Comparison of ENCODE assay signal across 9 cellular contexts in genomic region chr16:1378804-1379053, GRCh38. TPM values are rescaled to one million over a fixed set of nuclear protein-coding genes. Genes with fewer than 3 reads are reported as not detected.
DNase-seq lines count a peak whose midpoint lies in the region; TF ChIP-seq lines count a peak whose summit lies in the region.
"Had no signal": no experiment of that assay in that cellular context is flagged by ENCODE, and none has a peak within 500 bp of the region (broad histone marks: within the 10 kb centered on the region; RNA-seq: fewer than 3 reads in every experiment).

No MANE protein-coding gene starts in this region.

- CTCF ChIA-PET in Caco-2 (lab: Charles Lee): interaction anchor here (1.9 kb wide), 1 partner anchor 15 kb away, joined by 14 read pairs; no protein-coding TSS in a partner anchor

- H3K9me3 Mint-ChIP-seq in Caco-2 (ENCODE audit: unreplicated experiment) (no peaks in the 10 kb centered on the region), endothelial cell (ENCODE audit: unreplicated experiment) (no peaks in the 10 kb centered on the region)

- H3K27ac Mint-ChIP-seq in Caco-2 (ENCODE audit: unreplicated experiment): peak overlapping the region; percentile 89
- no peak overlapping the region for H3K27ac Mint-ChIP-seq in endothelial cell (ENCODE audit: unreplicated experiment)

- no peaks in the 10 kb centered on the region for H3K9me2 ChIP-seq in OCI-LY1 (ENCODE audit: low read depth, low read length)

- H3K27me3 ChIP-seq in Caco-2 (replicated peaks; ENCODE audit: control insufficient read depth, insufficient read depth, low read length) (no peaks in the 10 kb centered on the region), OCI-LY1 (ENCODE audit: insufficient read depth, low read length) (no peaks in the 10 kb centered on the region), ovary (no peaks in the 10 kb centered on the region)

- no TSS peak for BruUV-seq in Caco-2 (replicated peaks; lab: Mats Ljungman, UMichigan)

- H3K9me3 ChIP-seq in Caco-2: no peaks in the 10 kb centered on the region
- no peaks in the 10 kb centered on the region for H3K9me3 ChIP-seq in OCI-LY1 (ENCODE audit: low read length)
- no peaks in the 10 kb centered on the region for H3K9me3 ChIP-seq in ovary

- H3K79me2 ChIP-seq in OCI-LY1 (ENCODE audit: insufficient read depth, low read length): peaks cover 9% of the 10 kb centered on the region

- H3K36me3 ChIP-seq in Caco-2 (ENCODE audit: control insufficient read depth, insufficient read depth, low read length): no peaks in the 10 kb centered on the region; the same call in 1 of the 2 replicates
- H3K36me3 ChIP-seq in OCI-LY1 (ENCODE audit: insufficient read depth, low read length): peaks cover 16% of the 10 kb centered on the region
- H3K36me3 ChIP-seq in ovary: no peaks in the 10 kb centered on the region

- peak overlapping the region; percentile 92 for H3K4me2 ChIP-seq in OCI-LY1 (ENCODE audit: low read length)

- no peaks in the 10 kb centered on the region for H4K20me1 ChIP-seq in OCI-LY1 (ENCODE audit: insufficient read depth, low read length)

- intact Hi-C loops in Caco-2 (cut with micrococcal nuclease; ENCODE audit: unreplicated experiment): no loop called here
- intact Hi-C loops in ovary (cut with DNase I): no loop called here

- H3K4me3 ChIP-seq in Caco-2 (ENCODE audit: low read depth, low read length): peak overlapping the region; percentile 69
- peak overlapping the region; percentile 86 for H3K4me3 ChIP-seq in OCI-LY1 (ENCODE audit: low read depth, low read length, poor library complexity, severe bottlenecking)
- H3K4me3 ChIP-seq in ovary: peak overlapping the region; percentile 37

- H3K4me1 Mint-ChIP-seq in Caco-2 (ENCODE audit: low read depth, unreplicated experiment): no peaks in the 10 kb centered on the region
- H3K4me1 Mint-ChIP-seq in endothelial cell (ENCODE audit: unreplicated experiment): peaks cover 9% of the 10 kb centered on the region

- no peaks in the 10 kb centered on the region for H3K27me3 Mint-ChIP-seq in Caco-2 (ENCODE audit: insufficient read depth, unreplicated experiment)
- H3K27me3 Mint-ChIP-seq in endothelial cell (ENCODE audit: unreplicated experiment): peaks cover 12% of the 10 kb centered on the region

- no peak for TF ChIP-seq CTCF in Caco-2 (IDR thresholded peaks at IDR 0.05; ENCODE audit: insufficient read depth in 1 of 2, low read depth in 1 of 2, low read length in 1 of 2, severe bottlenecking in 1 of 2, unreplicated experiment in 1 of 2)
- no peak for TF ChIP-seq CTCF in OCI-LY1 (IDR thresholded peaks at IDR 0.05; ENCODE audit: low read length)
- TF ChIP-seq CTCF in endothelial cell (IDR thresholded peaks at IDR 0.05; ENCODE audit: unreplicated experiment): no peak
- TF ChIP-seq CTCF in ovary (IDR thresholded peaks at IDR 0.05): no peak

- peak overlapping the region; percentile 96 for H3K9ac ChIP-seq in OCI-LY1 (ENCODE audit: low read length)

- H2AFZ ChIP-seq in OCI-LY1 (ENCODE audit: low read length): no peak overlapping the region

- DNase-seq in Caco-2 (no peak), endothelial cell (ENCODE audit: low spot score) (no peak), ovary (no peak), kidney glomerular epithelial cell (lab: John Stamatoyannopoulos, UW) (no peak), UCSD-AML1 (lab: John Stamatoyannopoulos, UW; ENCODE audit: unreplicated experiment) (no peak), SK-N-DZ (ENCODE audit: low spot score) (no peak), NAMALWA (ENCODE audit: low spot score) (no peak)
- DNase-seq: NCI-H345 had no signal

- H3K36me3 Mint-ChIP-seq in Caco-2 (ENCODE audit: insufficient read depth, unreplicated experiment) (peaks cover 37% of the 10 kb centered on the region), endothelial cell (ENCODE audit: low read depth, unreplicated experiment) (peaks cover 14% of the 10 kb centered on the region)

- TF ChIP-seq EP300 in ovary (IDR thresholded peaks at IDR 0.05): no peak

- H3K27ac ChIP-seq in OCI-LY1 (ENCODE audit: low read depth, low read length, poor library complexity, severe bottlenecking): peak overlapping the region; percentile 42
- H3K27ac ChIP-seq in ovary: peak overlapping the region in 1 of 2 donors; percentile 68

- no peaks in the 10 kb centered on the region for H3F3A ChIP-seq in OCI-LY1 (ENCODE audit: insufficient read depth, low read length)

- POLR2A ChIA-PET in Caco-2 (lab: Charles Lee): interaction anchor here (1.2 kb wide), 1 partner anchor 42 kb away, joined by 4 read pairs; the partner anchor contains the start of gene UQCC4

- no peak for TF ChIP-seq POLR2A in ovary (IDR thresholded peaks at IDR 0.05)

- 14 to 22% (median 18%) methylated on average over 4 to 5 of the region's 5 CpGs for WGBS in ovary, 3 donors

- H3K4me1 ChIP-seq in Caco-2 (peaks cover 12% of the 10 kb centered on the region; the same call in 1 of the 2 replicates), OCI-LY1 (ENCODE audit: insufficient read depth, low read length, severe bottlenecking) (peaks cover 23% of the 10 kb centered on the region), ovary (ENCODE audit: insufficient read depth) (peaks cover 5% of the 10 kb centered on the region)

- H3K4me3 Mint-ChIP-seq in Caco-2 (ENCODE audit: unreplicated experiment) (peak overlapping the region; percentile 88), endothelial cell (ENCODE audit: unreplicated experiment) (peak overlapping the region; percentile 87)

RNA-seq across cellular contexts. Expression of gene GNPTG, which starts 27.0 kb away (rescaled TPM):
- total RNA-seq in Caco-2 (2022) (37.3 and 37.6 TPM in 2 replicates), endothelial cell (ENCODE audit: unreplicated experiment) (47.9 TPM), ovary (10 to 100 TPM; 47.8 to 68.1 (median 55.4) TPM)
- 10 to 100 TPM; 26.0 to 67.8 TPM for polyA plus RNA-seq in ovary
- 25.5 and 25.8 TPM in 2 replicates for polyA plus RNA-seq in SK-N-DZ (2014; cell fraction: cytosol; rRNA removed)
- 105 and 130 TPM in 2 replicates for polyA plus RNA-seq in SK-N-DZ (2014; cell fraction: nucleus; rRNA removed)

RNA-seq across cellular contexts. Expression of gene TSR3, which starts 27.1 kb away (rescaled TPM):
- total RNA-seq in Caco-2 (2022) (48.3 and 48.6 TPM in 2 replicates), endothelial cell (ENCODE audit: unreplicated experiment) (68.2 TPM), ovary (10 to 100 TPM; 28.6 to 74.6 (median 41.5) TPM)
- polyA plus RNA-seq in ovary: 10 to 100 TPM in 1 of 2 donors, 1 to 10 TPM in 1; 6.3 to 40.7 TPM
- polyA plus RNA-seq in SK-N-DZ (2014; cell fraction: cytosol; rRNA removed): 104 and 120 TPM in 2 replicates
- 72.6 and 86.5 TPM in 2 replicates for polyA plus RNA-seq in SK-N-DZ (2014; cell fraction: nucleus; rRNA removed)

RNA-seq across cellular contexts. Expression of gene UNKL, which starts 35.8 kb away (rescaled TPM):
- total RNA-seq in Caco-2 (2022): 31.2 and 37.7 TPM in 2 replicates
- 30.3 TPM for total RNA-seq in endothelial cell (ENCODE audit: unreplicated experiment)
- 10 to 100 TPM; 13.3 to 39.8 (median 32.5) TPM for total RNA-seq in ovary
- polyA plus RNA-seq in ovary: 10 to 100 TPM in 1 of 2 donors, 1 to 10 TPM in 1; 7.0 to 44.8 TPM
- polyA plus RNA-seq in SK-N-DZ (2014; cell fraction: cytosol; rRNA removed): 13.7 and 16.2 TPM in 2 replicates
- polyA plus RNA-seq in SK-N-DZ (2014; cell fraction: nucleus; rRNA removed): 80.1 and 109 TPM in 2 replicates

RNA-seq across cellular contexts. Expression of gene UQCC4, which starts 41.8 kb away (rescaled TPM):
- 15.4 and 17.9 TPM in 2 replicates for total RNA-seq in Caco-2 (2022)
- total RNA-seq in endothelial cell (ENCODE audit: unreplicated experiment): 11.4 TPM
- total RNA-seq in ovary: 10 to 100 TPM; 10.1 to 18.6 (median 15.8) TPM
- 10 to 100 TPM in 1 of 2 donors, 1 to 10 TPM in 1; 4.0 to 17.5 TPM for polyA plus RNA-seq in ovary
- 31.5 and 51.8 TPM in 2 replicates for polyA plus RNA-seq in SK-N-DZ (2014; cell fraction: cytosol; rRNA removed)
- 38.6 and 41.7 TPM in 2 replicates for polyA plus RNA-seq in SK-N-DZ (2014; cell fraction: nucleus; rRNA removed)

RNA-seq across cellular contexts. Expression of gene BAIAP3, which starts 45.3 kb away (rescaled TPM):
- total RNA-seq in Caco-2 (2022) (4.2 and 5.0 TPM in 2 replicates), endothelial cell (ENCODE audit: unreplicated experiment) (6.5 TPM), ovary (10 to 100 TPM in 1 of 7 donors, 1 to 10 TPM in 5, under 1 TPM in 1; 0.25 to 26.1 (median 2.6) TPM)
- under 1 TPM; 0.25 to 0.63 TPM for polyA plus RNA-seq in ovary
- polyA plus RNA-seq in SK-N-DZ (2014; cell fraction: cytosol; rRNA removed): 0.51 and 1.2 TPM in 2 replicates
- polyA plus RNA-seq in SK-N-DZ (2014; cell fraction: nucleus; rRNA removed): 7.5 and 9.9 TPM in 2 replicates
